ENCODE assay signal across 13 cellular contexts in genomic region chr2:44705356-44705755, GRCh38.
"Had no signal": no experiment of that assay in that cellular context is flagged by ENCODE, and none has a peak within 500 bp of the region (broad histone marks: within the 10 kb centered on the region; RNA-seq: fewer than 3 reads in every experiment).

No MANE protein-coding gene starts in this region.

- H3K27ac ChIP-seq: esophagus muscularis mucosa had no signal

- H3K9me3 ChIP-seq: esophagus muscularis mucosa had no signal

- H3K9me3 Mint-ChIP-seq: activated CD4-positive, alpha-beta T cell treated with anti-CD3 and anti-CD28 coated beads, Interleukin-2, amount 10 ng/mL, durations not matched to agents 7 days and 5 days; activated naive CD4-positive, alpha-beta T cell treated with anti-CD3 and anti-CD28 coated beads for 36 hours; central memory CD8-positive, alpha-beta T cell; dendritic cell treated with granulocyte-macrophage colony-stimulating factor and Interleukin-4, amounts not matched to agents 40 ng/mL and 50 ng/mL, for 4 days; naive thymus-derived CD4-positive, alpha-beta T cell; T-helper 1 cell treated with Interleukin-12 subunit alpha and Interleukin-12 subunit beta and Interleukin-4 antibody, amounts not matched to agents 30 μg/mL and 1 μg/mL, for 36 hours; type B pancreatic cell had no signal

- H3K36me3 Mint-ChIP-seq: type B pancreatic cell had no signal

- H3K27me3 Mint-ChIP-seq: activated CD4-positive, alpha-beta T cell treated with anti-CD3 and anti-CD28 coated beads, Interleukin-2, amount 10 ng/mL, durations not matched to agents 7 days and 5 days; central memory CD8-positive, alpha-beta T cell; dendritic cell treated with granulocyte-macrophage colony-stimulating factor and Interleukin-4, amounts not matched to agents 40 ng/mL and 50 ng/mL, for 4 days; naive thymus-derived CD4-positive, alpha-beta T cell had no signal

- H3K27me3 ChIP-seq: esophagus muscularis mucosa had no signal

- H3K4me3 Mint-ChIP-seq: activated CD4-positive, alpha-beta T cell treated with anti-CD3 and anti-CD28 coated beads, Interleukin-2, amount 10 ng/mL, durations not matched to agents 7 days and 5 days; activated naive CD4-positive, alpha-beta T cell treated with anti-CD3 and anti-CD28 coated beads for 36 hours; central memory CD8-positive, alpha-beta T cell; dendritic cell treated with granulocyte-macrophage colony-stimulating factor and Interleukin-4, amounts not matched to agents 40 ng/mL and 50 ng/mL, for 4 days; naive thymus-derived CD4-positive, alpha-beta T cell; T-helper 1 cell treated with Interleukin-12 subunit alpha and Interleukin-12 subunit beta and Interleukin-4 antibody, amounts not matched to agents 30 μg/mL and 1 μg/mL, for 36 hours; type B pancreatic cell had no signal

- DNase-seq: activated CD4-positive, alpha-beta T cell treated with anti-CD3 and anti-CD28 coated beads, Interleukin-2, amount 10 ng/mL, durations not matched to agents 7 days and 5 days; activated CD4-positive, CD25-positive, alpha-beta regulatory T cell; activated CD8-positive, alpha-beta memory T cell treated with anti-CD3 and anti-CD28 coated beads for 24 hours; activated naive CD4-positive, alpha-beta T cell treated with anti-CD3 and anti-CD28 coated beads for 36 hours; foreskin fibroblast; naive thymus-derived CD4-positive, alpha-beta T cell; stimulated activated CD4-positive, alpha-beta T cell treated with anti-CD3 and anti-CD28 coated beads, Interleukin-12 subunit alpha, Interleukin-12 subunit beta, amount 100 ng/mL, for 4 hours; stimulated activated naive CD4-positive, alpha-beta T cell treated with Interleukin-2 at 50 U/mL for 16 hours had no signal

- H3K27ac Mint-ChIP-seq: activated CD4-positive, alpha-beta T cell treated with anti-CD3 and anti-CD28 coated beads, Interleukin-2, amount 10 ng/mL, durations not matched to agents 7 days and 5 days; activated naive CD4-positive, alpha-beta T cell treated with anti-CD3 and anti-CD28 coated beads for 36 hours; dendritic cell treated with granulocyte-macrophage colony-stimulating factor and Interleukin-4, amounts not matched to agents 40 ng/mL and 50 ng/mL, for 4 days; naive thymus-derived CD4-positive, alpha-beta T cell; T-helper 1 cell treated with Interleukin-12 subunit alpha and Interleukin-12 subunit beta and Interleukin-4 antibody, amounts not matched to agents 30 μg/mL and 1 μg/mL, for 36 hours; type B pancreatic cell had no signal

- H3K36me3 ChIP-seq: esophagus muscularis mucosa had no signal

- ATAC-seq: naive thymus-derived CD4-positive, alpha-beta T cell had no signal

- H3K4me1 ChIP-seq: esophagus muscularis mucosa had no signal

- H3K4me3 ChIP-seq: esophagus muscularis mucosa had no signal
